8 cellular contexts compared by ENCODE assay signal in the genomic region with DNA sequence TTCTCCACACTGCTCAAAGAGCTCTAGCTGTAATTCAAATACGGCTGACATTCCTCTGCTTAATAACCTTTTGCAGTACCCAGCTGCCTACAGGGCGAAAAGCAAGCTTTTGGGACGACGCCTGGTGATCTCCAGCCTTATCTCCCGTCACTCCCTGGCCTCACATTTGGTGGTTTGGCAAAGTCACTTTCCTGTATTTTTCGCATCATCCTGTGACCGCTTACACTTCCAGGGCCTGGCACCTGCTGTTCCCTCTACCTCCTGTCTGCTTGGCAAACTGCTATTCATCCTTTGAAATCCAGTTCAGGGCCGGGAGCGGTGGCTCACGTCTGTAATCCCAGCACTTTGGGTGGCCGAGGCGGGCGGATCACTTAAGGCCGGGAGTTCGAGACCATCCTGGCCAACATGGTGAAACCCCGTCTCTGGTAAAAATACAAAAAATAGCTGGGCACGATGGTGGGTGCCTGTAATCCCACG. TPM values are rescaled to one million over a fixed set of nuclear protein-coding genes. Genes with fewer than 3 reads are reported as not detected.
A peak's percentile ranks its signal among the peaks of the same experiment; 100 is the strongest.
DNase-seq lines count a peak whose midpoint lies in the region; ATAC-seq, FAIRE-seq and TF ChIP-seq lines count a peak whose summit lies in the region.

No MANE protein-coding gene starts in this region.

- H3K27me3 ChIP-seq in ovary, result no peaks in the 10 kb centered on the region

- intact Hi-C loops in ovary (cut with DNase I), result loop anchor here in 1 of 4 donors (5.0 kb wide), 1 partner anchor 145 kb away; no protein-coding TSS in a partner anchor

- DNase-seq in SK-N-MC (ENCODE audit: low read depth, low spot score), result no peak
- DNase-seq in fibroblast of mammary gland (ENCODE audit: low read depth), result no peak
- peak in 3 of 5 donors; percentile 36 to 54 (median 40) for DNase-seq in ovary
- no peak for DNase-seq in NOMO-1 (lab: John Stamatoyannopoulos, UW; ENCODE audit: unreplicated experiment in 2 of 2)
- no peak for DNase-seq in D721Med (ENCODE audit: insufficient read length, low spot score)
- DNase-seq in NCI-H82 (lab: John Stamatoyannopoulos, UW), result no peak

- no peaks in the 10 kb centered on the region for H3K36me3 ChIP-seq in SK-N-MC (ENCODE audit: insufficient read depth, low read length)
- H3K36me3 ChIP-seq in ovary, result no peaks in the 10 kb centered on the region

- H3K9ac ChIP-seq in SK-N-MC (ENCODE audit: insufficient read length), result peak overlapping the region; percentile 82

- TF ChIP-seq EP300 in ovary (IDR thresholded peaks at IDR 0.05), result no peak

- 4 to 6% (median 5%) methylated on average over 18 of the region's 18 CpGs for WGBS in ovary, 3 donors

- ATAC-seq in HG03095 (IDR thresholded peaks at IDR 0.05; ENCODE audit: unreplicated experiment), result no peak

- H3K9me3 ChIP-seq in SK-N-MC (ENCODE audit: low read depth, low read length) (no peaks in the 10 kb centered on the region), ovary (no peaks in the 10 kb centered on the region)

- H3K4me3 ChIP-seq in GM12875 (ENCODE audit: low read depth, low read length) (peak overlapping the region; percentile 77), SK-N-MC (peak overlapping the region; percentile 89), fibroblast of mammary gland (ENCODE audit: control insufficient read depth, low read depth, low read length) (peak overlapping the region; percentile 62), ovary (peak overlapping the region; percentile 61)

- FAIRE-seq in D721Med (lab: Jason Lieb, UNC), result no peak

- no peak for TF ChIP-seq POLR2A in ovary (IDR thresholded peaks at IDR 0.05)

- no peaks in the 10 kb centered on the region for H3K4me1 ChIP-seq in ovary (ENCODE audit: insufficient read depth)

- H3K27ac ChIP-seq in SK-N-MC (peak overlapping the region; percentile 91), ovary (peak overlapping the region; percentile 66 to 68)

- TF ChIP-seq CTCF in GM12875 (IDR thresholded peaks at IDR 0.05; ENCODE audit: borderline replicate concordance, insufficient read depth, low read depth, low read length) (no peak), fibroblast of mammary gland (conservative IDR thresholded peaks at IDR 0.05; ENCODE audit: control insufficient read depth, insufficient read depth, low read depth, low read length) (no peak), ovary (IDR thresholded peaks at IDR 0.05) (no peak), D721Med (IDR thresholded peaks at IDR 0.05; ENCODE audit: insufficient read depth, missing control alignments) (no peak)

RNA-seq across cellular contexts. Expression of gene BHLHA9, which starts 2.7 kb away (rescaled TPM):
- not detected for total RNA-seq in ovary
- polyA plus RNA-seq in ovary, result not detected

RNA-seq across cellular contexts. Expression of gene TRARG1, which starts 12.0 kb away (rescaled TPM):
- under 1 TPM in 2 of 7 donors, not detected in 5; 0.07 to 0.12 TPM for total RNA-seq in ovary
- polyA plus RNA-seq in ovary, result under 1 TPM; 0.04 to 0.28 TPM

Comparison
In these comparisons a context has a peak if more than half of its experiments do, and no peak if none do; other contexts are left out.
1. DNase-seq: peak in ovary (3 of 5); none in SK-N-MC (single experiment), fibroblast of mammary gland (single experiment), NOMO-1 (0 of 2), D721Med (single experiment) and NCI-H82 (single experiment).
2. Peak in every context shown above with its lines, with median percentiles within 50 percentile points of each other: H3K4me3 ChIP-seq.